ENCODE assay signal across 32 cellular contexts in genomic region chr9:98530275-98530674, GRCh38.
"Had no signal": no experiment of that assay in that cellular context is flagged by ENCODE, and none has a peak within 500 bp of the region (broad histone marks: within the 10 kb centered on the region; RNA-seq: fewer than 3 reads in every experiment).

No MANE protein-coding gene starts in this region.

- H3K9ac ChIP-seq: KMS-11 had no signal

- DNase-seq: Kasumi-1, KG1, MG63, MM.1S, MV-4-11, NCI-H1048, NCI-H1092, NCI-H1092 treated with DMSO at 0.1 percent for 48 hours, NCI-H1105, NCI-H1105 treated with DMSO at 0.1 percent for 48 hours, NCI-H1417, NCI-H1417 treated with DMSO at 0.1 percent for 48 hours, NCI-H1436, NCI-H1436 treated with DMSO at 0.1 percent for 48 hours, NCI-H146, NCI-H1694, NCI-H1694 treated with DMSO at 0.1 percent for 48 hours, NCI-H187, NCI-H1930, NCI-H2081, NCI-H2081 treated with DMSO at 0.1 percent for 48 hours, NCI-H2107, NCI-H2171, NCI-H2171 treated with DMSO at 0.1 percent for 48 hours, NCI-H2227 treated with DMSO at 0.1 percent for 48 hours, NCI-H226, NCI-H345, NCI-H446, NCI-H446 treated with DMSO at 0.1 percent for 48 hours, NCI-H510A, NCI-H510A treated with DMSO at 0.1 percent for 48 hours had no signal

- H3K27ac ChIP-seq: KMS-11 had no signal

- H3K4me3 ChIP-seq: MG63 had no signal

- H3K9me3 ChIP-seq: MG63 had no signal

- H3K36me3 ChIP-seq: MG63 had no signal

- H3K27me3 ChIP-seq: MG63 had no signal

- H3K4me2 ChIP-seq: KMS-11 had no signal
